ENCODE assay signal across 14 cellular contexts in genomic region chr11:103700605-103701004, GRCh38.
A peak's percentile ranks its signal among the peaks of the same experiment; 100 is the strongest.
DNase-seq lines count a peak whose midpoint lies in the region; ATAC-seq and TF ChIP-seq lines count a peak whose summit lies in the region.
"Had no signal": no experiment of that assay in that cellular context is flagged by ENCODE, and none has a peak within 500 bp of the region (broad histone marks: within the 10 kb centered on the region; RNA-seq: fewer than 3 reads in every experiment).

No MANE protein-coding gene starts in this region.

- H3K9me3 ChIP-seq in hepatocyte (ENCODE audit: low read depth) (no peaks in the 10 kb centered on the region), aorta (ENCODE audit: control insufficient read depth, low read length) (no peaks in the 10 kb centered on the region)
- H3K9me3 ChIP-seq: tibial artery had no signal

- H2AFZ ChIP-seq in hepatocyte = no peak overlapping the region

- intact Hi-C loops in Right ventricle myocardium inferior (cut with DNase I) = loop anchor here (10.0 kb wide), 1 partner anchor 74 kb away; no protein-coding TSS in a partner anchor
- intact Hi-C loops in cardiac septum (cut with DNase I) = no loop called here
- intact Hi-C loops in aorta (cut with DNase I) = no loop called here

- H3K4me1 ChIP-seq in hepatocyte (ENCODE audit: insufficient read depth) (no peaks in the 10 kb centered on the region), aorta (ENCODE audit: control insufficient read depth in 1 of 2, insufficient read depth in 2 of 2, low read length in 2 of 2) (peaks cover 0 to 4% of the 10 kb centered on the region in 2 donors)

- no peaks in the 10 kb centered on the region for H3K79me2 ChIP-seq in hepatocyte

- H3K27me3 ChIP-seq in brain microvascular endothelial cell (replicated peaks) (no peaks in the 10 kb centered on the region), hepatocyte (no peaks in the 10 kb centered on the region), aorta (ENCODE audit: control insufficient read depth in 1 of 2, insufficient read depth in 2 of 2, low read length in 1 of 2) (no peaks in the 10 kb centered on the region)
- H3K27me3 ChIP-seq: tibial artery had no signal

- ATAC-seq in Right ventricle myocardium inferior (peak; percentile 87), aorta (ENCODE audit: low FRiP score) (peak; percentile 84), HG03442 (IDR thresholded peaks at IDR 0.05; ENCODE audit: unreplicated experiment) (no peak)
- ATAC-seq: activated T-helper 17 cell treated with anti-CD3 and anti-CD28 coated beads, Interleukin-2, amount 50 U/mL, for 72 hours; GM23338 had no signal

- H3K36me3 ChIP-seq in brain microvascular endothelial cell (replicated peaks) = no peaks in the 10 kb centered on the region
- no peaks in the 10 kb centered on the region for H3K36me3 ChIP-seq in hepatocyte (replicated peaks; ENCODE audit: insufficient read depth, low read depth)
- H3K36me3 ChIP-seq in aorta (ENCODE audit: control insufficient read depth in 1 of 2, insufficient read depth in 2 of 2, low read length in 1 of 2) = peaks cover 0 to 2% of the 10 kb centered on the region in 2 donors
- H3K36me3 ChIP-seq: tibial artery had no signal

- 23% methylated on average over 1 of the region's 1 CpG for WGBS in hepatocyte (ENCODE audit: low lambda C conversion rate, missing lambda C conversion rate)
- whole genome bisulfite sequencing in aorta, 2 donors = 0 to 9% methylated on average over 1 of the region's 1 CpG

- no peaks in the 10 kb centered on the region for H4K20me1 ChIP-seq in hepatocyte (ENCODE audit: insufficient read depth, poor library complexity, severe bottlenecking)

- DNase-seq in Right ventricle myocardium inferior (ENCODE audit: missing footprints) (no peak), cardiac septum (ENCODE audit: low spot score) (no peak), brain microvascular endothelial cell (peak; percentile 63), hepatocyte (ENCODE audit: low spot score) (peak; percentile 7), aorta (no peak), NCI-H524 treated with DMSO at 0.1 percent for 48 hours (lab: John Stamatoyannopoulos, UW) (no peak), caudate nucleus (lab: John Stamatoyannopoulos, UW) (no peak)
- DNase-seq: DMS153, NCI-H1092 treated with DMSO at 0.1 percent for 48 hours, T-helper 9 cell had no signal

- no peaks in the 10 kb centered on the region for H3K9me2 ChIP-seq in hepatocyte (replicated peaks; ENCODE audit: insufficient read depth)

- in situ Hi-C loops in brain microvascular endothelial cell (cut with HindIII; ENCODE audit: low pct_ligation_motif_present, low sequenced_read_pairs) = no loop called here

- H3K4me3 ChIP-seq in brain microvascular endothelial cell (ENCODE audit: low read depth, low read length) = no peak overlapping the region
- H3K4me3 ChIP-seq in hepatocyte = no peak overlapping the region
- H3K4me3 ChIP-seq in aorta (ENCODE audit: low read length in 2 of 2) = no peak overlapping the region
- H3K4me3 ChIP-seq: GM23338, tibial artery had no signal

- no peak overlapping the region for H3K27ac ChIP-seq in brain microvascular endothelial cell
- H3K27ac ChIP-seq in hepatocyte = no peak overlapping the region
- no peak overlapping the region for H3K27ac ChIP-seq in aorta (ENCODE audit: low read depth in 1 of 2, low read length in 2 of 2)
- H3K27ac ChIP-seq in caudate nucleus (ENCODE audit: low read depth, low read length) = no peak overlapping the region
- H3K27ac ChIP-seq: tibial artery had no signal

- H3K4me2 ChIP-seq in hepatocyte = no peak overlapping the region
- H3K4me2 ChIP-seq: GM23338 had no signal

- no peak for TF ChIP-seq CTCF in brain microvascular endothelial cell (IDR thresholded peaks at IDR 0.05; ENCODE audit: low read depth, low read length, missing control alignments)
- TF ChIP-seq CTCF in hepatocyte (IDR thresholded peaks at IDR 0.05; ENCODE audit: poor library complexity) = no peak

Comparison
In these comparisons a context has a peak if more than half of its experiments do, and no peak if none do; other contexts are left out.
1. DNase-seq: peak in brain microvascular endothelial cell (single experiment) and hepatocyte (single experiment); none in Right ventricle myocardium inferior (single experiment), cardiac septum (single experiment), aorta (0 of 2), NCI-H524 treated with DMSO at 0.1 percent for 48 hours (single experiment) and caudate nucleus (0 of 61).